8 cellular contexts compared by ENCODE assay signal in the genomic region with DNA sequence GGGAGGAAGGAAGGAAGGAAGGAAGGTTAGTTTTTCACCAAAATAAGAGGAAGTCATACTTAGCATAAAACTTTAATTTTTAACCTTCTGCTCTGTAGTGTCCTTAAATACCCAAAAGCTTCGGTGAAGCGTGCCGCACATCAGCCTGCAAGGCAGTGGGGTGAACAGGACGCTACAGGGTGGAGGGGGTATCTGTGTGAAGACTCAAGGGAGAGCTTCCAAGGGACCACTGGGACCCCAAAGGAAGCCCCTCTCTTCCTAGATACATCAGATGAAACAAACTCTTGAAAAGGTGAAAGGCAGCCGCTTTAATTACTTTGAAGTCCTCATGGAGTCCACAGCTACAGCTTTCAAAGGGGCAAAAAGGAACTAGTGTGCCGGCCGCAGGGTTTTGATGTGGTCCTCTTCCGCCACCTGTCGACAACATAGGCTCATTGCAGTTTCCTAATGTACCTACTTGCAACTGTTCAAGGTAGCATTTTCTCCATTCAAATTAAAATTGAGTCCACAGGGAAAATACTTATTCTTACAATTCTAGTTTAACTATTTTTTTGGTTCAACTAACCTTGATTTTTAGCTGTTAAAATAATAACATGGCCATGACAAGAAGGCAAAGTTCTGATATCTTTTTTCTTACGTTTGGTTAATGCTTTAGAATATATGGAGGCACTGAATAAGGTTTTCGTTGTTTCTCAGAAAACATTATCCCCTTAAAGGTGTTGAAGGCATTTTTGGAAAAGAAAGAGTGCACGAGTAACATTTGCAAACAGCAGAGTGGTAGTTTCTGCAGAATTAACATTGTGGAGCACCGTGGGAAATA.
DNase-seq lines count a peak whose midpoint lies in the region; FAIRE-seq and TF ChIP-seq lines count a peak whose summit lies in the region.

No MANE protein-coding gene starts in this region.

- no peaks in the 10 kb centered on the region for H3K9me2 ChIP-seq in MM.1S (replicated peaks; ENCODE audit: insufficient read depth, low read length)

- H3K27me3 ChIP-seq in MM.1S (replicated peaks; ENCODE audit: insufficient read depth, low read length) (no peaks in the 10 kb centered on the region), tibial nerve (no peaks in the 10 kb centered on the region)

- H3K9me3 ChIP-seq in MM.1S (replicated peaks; ENCODE audit: insufficient read depth, low read length) = no peaks in the 10 kb centered on the region
- peaks cover 0 to 5% (median 0%) of the 10 kb centered on the region in 4 donors for H3K9me3 ChIP-seq in tibial nerve

- peak; percentile 78 for DNase-seq in Daoy (ENCODE audit: low read depth)
- DNase-seq in H54 (ENCODE audit: insufficient read length, low spot score) = peak; percentile 44
- DNase-seq in MM.1S = peak; percentile 79
- DNase-seq in SHP77 treated with DMSO at 0.1 percent for 48 hours (lab: John Stamatoyannopoulos, UW) = peak; percentile 78
- peak; percentile 65 for DNase-seq in activated T-helper 9 cell treated with anti-CD3 and anti-CD28 coated beads, Interleukin-2, amount 50 U/mL, for 16 hours (ENCODE audit: low read depth)
- DNase-seq in frontal cortex (ENCODE audit: low spot score in 2 of 2) = peak; percentile 33 to 58
- peak; percentile 90 for DNase-seq in osteocyte (ENCODE audit: extremely low spot score, unreplicated experiment)
- peak; percentile 76 to 90 for DNase-seq in tibial nerve (ENCODE audit: low spot score in 2 of 2)

- H3K27ac Mint-ChIP-seq in osteocyte (ENCODE audit: unreplicated experiment) = peak overlapping the region; percentile 16

- TF ChIP-seq EP300 in tibial nerve (IDR thresholded peaks at IDR 0.05) = no peak

- H4K20me1 ChIP-seq in MM.1S (ENCODE audit: insufficient read depth, low read length) = no peaks in the 10 kb centered on the region

- TF ChIP-seq POLR2A in H54 (IDR thresholded peaks at IDR 0.05; ENCODE audit: low read depth, low read length) = no peak
- no peak for TF ChIP-seq POLR2A in tibial nerve (IDR thresholded peaks at IDR 0.05)

- H3K27ac ChIP-seq in MM.1S (ENCODE audit: low read length) = no peak overlapping the region
- H3K27ac ChIP-seq in tibial nerve = no peak overlapping the region

- H3K36me3 ChIP-seq in MM.1S (replicated peaks; ENCODE audit: insufficient read depth, low read length) (no peaks in the 10 kb centered on the region), tibial nerve (no peaks in the 10 kb centered on the region)

- H3K4me1 ChIP-seq in MM.1S (ENCODE audit: low read length) (no peaks in the 10 kb centered on the region), tibial nerve (peaks cover 0 to 20% (median 0%) of the 10 kb centered on the region in 4 donors)

- H3F3A ChIP-seq in MM.1S (ENCODE audit: insufficient read depth, low read length) = no peaks in the 10 kb centered on the region

- peaks cover 34% of the 10 kb centered on the region for H3K4me1 Mint-ChIP-seq in osteocyte (ENCODE audit: unreplicated experiment)

- no peaks in the 10 kb centered on the region for H3K36me3 Mint-ChIP-seq in osteocyte (ENCODE audit: unreplicated experiment)

- peak; percentile 85 for TF ChIP-seq CTCF in MM.1S (IDR thresholded peaks at IDR 0.05; ENCODE audit: low read length)
- peak; percentile 92 for TF ChIP-seq CTCF in osteocyte (IDR thresholded peaks at IDR 0.05)
- peak; percentile 79 to 92 (median 89) for TF ChIP-seq CTCF in tibial nerve (IDR thresholded peaks at IDR 0.05)

- H3K4me3 ChIP-seq in MM.1S (ENCODE audit: low read length) (peak overlapping the region; percentile 40), tibial nerve (no peak overlapping the region)

- no peaks in the 10 kb centered on the region for H3K9me3 Mint-ChIP-seq in osteocyte (ENCODE audit: unreplicated experiment)

- H3K4me2 ChIP-seq in MM.1S (ENCODE audit: low read depth, low read length) = peak overlapping the region; percentile 63; the same call in 1 of the 2 replicates

- no peak overlapping the region for H3K9ac ChIP-seq in MM.1S (ENCODE audit: low read length)

- no peaks in the 10 kb centered on the region for H3K27me3 Mint-ChIP-seq in osteocyte (ENCODE audit: unreplicated experiment)

- H2AFZ ChIP-seq in MM.1S (ENCODE audit: low read length) = peak overlapping the region; percentile 52; the same call in 1 of the 2 replicates

- no peaks in the 10 kb centered on the region for H3K79me2 ChIP-seq in MM.1S (ENCODE audit: low read length)

- WGBS in tibial nerve, 2 donors = 38 to 43% methylated on average over 13 of the region's 13 CpGs

- FAIRE-seq in H54 (lab: Jason Lieb, UNC) (peak; percentile 45), frontal cortex (lab: Jason Lieb, UNC) (peak; percentile 53)

- peak overlapping the region; percentile 29 for H3K4me3 Mint-ChIP-seq in osteocyte (ENCODE audit: unreplicated experiment)
